In the genomic region with DNA sequence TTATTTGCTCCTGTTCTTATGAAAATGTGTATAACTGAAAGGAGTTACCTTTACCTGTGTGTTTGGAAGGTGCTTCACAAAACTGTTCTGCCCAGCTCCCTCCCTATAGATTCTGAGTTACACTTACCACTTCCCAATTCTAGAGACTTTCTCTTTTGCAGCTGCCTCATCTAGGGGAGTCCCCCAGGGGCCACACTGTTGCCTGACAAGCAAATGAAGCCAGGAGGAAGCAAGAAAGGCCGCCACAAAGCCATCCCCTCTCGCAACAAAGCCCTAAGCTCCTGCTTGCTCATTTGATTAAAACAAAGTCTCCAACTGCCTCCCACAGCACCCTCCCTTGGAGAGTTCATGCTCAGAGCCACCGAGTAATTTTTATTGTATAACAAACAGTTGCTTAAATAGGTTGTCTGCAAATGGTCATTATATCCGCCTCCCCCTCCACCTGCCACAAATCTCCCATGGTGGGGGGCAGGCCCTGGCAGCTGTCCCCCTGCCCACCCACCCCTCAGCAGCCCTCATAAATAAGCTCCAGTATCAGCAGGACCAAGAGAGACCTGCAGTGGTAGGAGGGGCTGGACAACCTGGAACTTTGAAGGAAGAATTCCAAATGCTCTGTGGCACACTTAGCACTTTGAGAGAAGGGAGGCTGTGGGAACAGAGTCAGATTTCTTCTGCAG, we compare ENCODE assay signal across 8 cellular contexts.
A peak's percentile ranks its signal among the peaks of the same experiment; 100 is the strongest.
DNase-seq lines count a peak whose midpoint lies in the region; ATAC-seq lines count a peak whose summit lies in the region.

No MANE protein-coding gene starts in this region.

- intact Hi-C loops in posterior cingulate gyrus (cut with DNase I), result no loop called here
- intact Hi-C loops in cardiac septum (cut with DNase I), result no loop called here

- ATAC-seq in GM18907 (IDR thresholded peaks at IDR 0.05; ENCODE audit: unreplicated experiment) (peak; percentile 100), GM21619 (IDR thresholded peaks at IDR 0.05; ENCODE audit: unreplicated experiment) (peak; percentile 100), HG03558 (IDR thresholded peaks at IDR 0.05; ENCODE audit: extremely low read depth, unreplicated experiment) (peak; percentile 99), left lobe of liver (peak; percentile 35)

- DNase-seq in left lobe of liver (ENCODE audit: low spot score), result no peak
- no peak for DNase-seq in posterior cingulate gyrus
- DNase-seq in SW480 (ENCODE audit: low spot score), result no peak
- DNase-seq in NCI-H2227 treated with DMSO at 0.1 percent for 48 hours (lab: John Stamatoyannopoulos, UW), result no peak
- no peak for DNase-seq in cardiac septum (ENCODE audit: low spot score)

Comparison
In these comparisons a context has a peak if more than half of its experiments do, and no peak if none do; other contexts are left out.
1. ATAC-seq: peak in every context shown above with its lines; median percentile 100 in GM18907; 100 in GM21619; 99 in HG03558; 35 in left lobe of liver.